Comparison of ENCODE assay signal across 19 cellular contexts in genomic region chr17:44262654-44263225, GRCh38. TPM values are rescaled to one million over a fixed set of nuclear protein-coding genes. Genes with fewer than 3 reads are reported as not detected.
DNase-seq lines count a peak whose midpoint lies in the region; ATAC-seq, FAIRE-seq and TF ChIP-seq lines count a peak whose summit lies in the region.
"Had no signal": no experiment of that assay in that cellular context is flagged by ENCODE, and none has a peak within 500 bp of the region (broad histone marks: within the 10 kb centered on the region; RNA-seq: fewer than 3 reads in every experiment).

No MANE protein-coding gene starts in this region.

- H3K9me3 Mint-ChIP-seq in chondrocyte (ENCODE audit: low read depth), result no peaks in the 10 kb centered on the region
- H3K9me3 Mint-ChIP-seq: CD4-positive, alpha-beta T cell had no signal

- H3K9me3 ChIP-seq in HepG2 (ENCODE audit: low read length) (no peaks in the 10 kb centered on the region), right lobe of liver (no peaks in the 10 kb centered on the region), osteoblast (ENCODE audit: low read depth, low read length) (no peaks in the 10 kb centered on the region)
- H3K9me3 ChIP-seq: BE2C, Caco-2, HAP-1 had no signal

- H2AFZ ChIP-seq in HepG2 (ENCODE audit: low read length) (no peak overlapping the region), osteoblast (ENCODE audit: low read length) (no peak overlapping the region)

- H3K9ac ChIP-seq in HepG2 (ENCODE audit: insufficient read depth, low read depth, low read length), result no peak overlapping the region

- peaks cover 17 to 72% of the 10 kb centered on the region in 2 experiments for H3K27me3 ChIP-seq in HepG2 (ENCODE audit: control insufficient read depth in 1 of 2, insufficient read depth in 2 of 2, low read length in 2 of 2)
- no peaks in the 10 kb centered on the region for H3K27me3 ChIP-seq in right lobe of liver
- no peaks in the 10 kb centered on the region for H3K27me3 ChIP-seq in osteoblast (ENCODE audit: insufficient read depth, low read length)
- H3K27me3 ChIP-seq: BE2C had no signal

- no peak for FAIRE-seq in HepG2 (lab: Jason Lieb, UNC)
- FAIRE-seq: D721Med, G401.6, GM12891, GM19239 had no signal

- H3K27ac Mint-ChIP-seq in chondrocyte (ENCODE audit: unreplicated experiment), result peak overlapping the region; percentile 27
- H3K27ac Mint-ChIP-seq: CD4-positive, alpha-beta T cell had no signal

- no peak overlapping the region for H3K27ac ChIP-seq in HepG2 (ENCODE audit: extremely low read length, insufficient read depth, low read length)
- H3K27ac ChIP-seq in right lobe of liver, result no peak overlapping the region
- H3K27ac ChIP-seq in osteoblast (ENCODE audit: low read depth, low read length), result no peak overlapping the region
- H3K27ac ChIP-seq: C4-2B had no signal

- TF ChIP-seq CTCF in HepG2 (CRISPR knock-in tag; IDR thresholded peaks at IDR 0.05) (no peak), right lobe of liver (IDR thresholded peaks at IDR 0.05) (no peak), chondrocyte (IDR thresholded peaks at IDR 0.05) (no peak), osteoblast (IDR thresholded peaks at IDR 0.05; ENCODE audit: extremely low read depth, low read depth, low read length) (no peak)

- BruUV-seq in HepG2 (replicated peaks; lab: Mats Ljungman, UMichigan), result no TSS peak

- H3K4me3 ChIP-seq in HepG2 (replicated peaks in 1 of 3; ENCODE audit: insufficient read depth in 1 of 3, low read depth in 2 of 3, low read length in 3 of 3) (no peak overlapping the region), right lobe of liver (no peak overlapping the region), osteoblast (ENCODE audit: insufficient read depth, low read length) (no peak overlapping the region)
- H3K4me3 ChIP-seq: HAP-1 had no signal

- peaks cover 10% of the 10 kb centered on the region for H3K27me3 Mint-ChIP-seq in chondrocyte (ENCODE audit: low read depth)
- H3K27me3 Mint-ChIP-seq: CD4-positive, alpha-beta T cell had no signal

- WGBS in HepG2 (ENCODE audit: low lambda C conversion rate), result under 1% methylated on average over 10 of the region's 11 CpGs
- WGBS in right lobe of liver (ENCODE audit: insufficient coverage, low coverage, low lambda C conversion rate, missing lambda C conversion rate), result 50% methylated on average over 2 of the region's 11 CpGs

- H3K4me2 ChIP-seq in HepG2 (ENCODE audit: low read depth, low read length), result no peak overlapping the region
- H3K4me2 ChIP-seq in osteoblast (ENCODE audit: insufficient read depth, low read length), result no peak overlapping the region

- no peak overlapping the region for H3K4me3 Mint-ChIP-seq in chondrocyte (ENCODE audit: unreplicated experiment)
- H3K4me3 Mint-ChIP-seq: CD4-positive, alpha-beta T cell had no signal

- in situ Hi-C loops in HepG2 (cut with HindIII; ENCODE audit: extremely low pct_ligation_motif_present, low pct_unique_long_range_greater_than_20kb), result no loop called here

- H3K36me3 Mint-ChIP-seq in chondrocyte (ENCODE audit: low read depth), result no peaks in the 10 kb centered on the region

- no peak for TF ChIP-seq RAD21 in HepG2 (CRISPR knock-in tag; IDR thresholded peaks at IDR 0.05)

- H3K4me1 ChIP-seq in HepG2 (ENCODE audit: insufficient read depth, low read length) (no peaks in the 10 kb centered on the region), right lobe of liver (no peaks in the 10 kb centered on the region), osteoblast (ENCODE audit: insufficient read depth, low read length) (no peaks in the 10 kb centered on the region)
- H3K4me1 ChIP-seq: BE2C, Caco-2, HAP-1 had no signal

- no peaks in the 10 kb centered on the region for H3K36me3 ChIP-seq in HepG2 (replicated peaks in 1 of 2; ENCODE audit: control insufficient read depth in 1 of 2, insufficient read depth in 2 of 2, low read length in 2 of 2)
- H3K36me3 ChIP-seq in right lobe of liver, result no peaks in the 10 kb centered on the region
- no peaks in the 10 kb centered on the region for H3K36me3 ChIP-seq in osteoblast (ENCODE audit: insufficient read depth, low read length)
- H3K36me3 ChIP-seq: BE2C, HAP-1 had no signal

- no peaks in the 10 kb centered on the region for H3K79me2 ChIP-seq in HepG2 (ENCODE audit: insufficient read depth, low read length)
- H3K79me2 ChIP-seq in osteoblast (ENCODE audit: insufficient read depth, low read length), result no peaks in the 10 kb centered on the region

- no peak for TF ChIP-seq EP300 in HepG2 (IDR thresholded peaks at IDR 0.05; ENCODE audit: low read depth in 2 of 2, low read length in 2 of 2)
- TF ChIP-seq EP300 in HepG2 (CRISPR knock-in tag; IDR thresholded peaks at IDR 0.05; ENCODE audit: borderline replicate concordance), result no peak

- intact Hi-C loops in HepG2 (cut with micrococcal nuclease; ENCODE audit: unreplicated experiment) (no loop called here), right lobe of liver (cut with DNase I) (no loop called here)

- TF ChIP-seq POLR2A in HepG2 (IDR thresholded peaks at IDR 0.05; ENCODE audit: insufficient read depth in 1 of 2, low read depth in 2 of 2, low read length in 2 of 2) (no peak), right lobe of liver (IDR thresholded peaks at IDR 0.05) (no peak)

- H3K4me1 Mint-ChIP-seq in chondrocyte (ENCODE audit: low read depth), result no peaks in the 10 kb centered on the region

- CTCF ChIA-PET in HepG2 (lab: Yijun Ruan, JAX; ENCODE audit: low intra/inter-chr PET ratio, low total read pairs), result no interaction called here

- POLR2A ChIA-PET in HepG2 (lab: Yijun Ruan, JAX), result no interaction called here

- H4K20me1 ChIP-seq in HepG2 (ENCODE audit: insufficient read depth, low read length) (no peaks in the 10 kb centered on the region), osteoblast (ENCODE audit: insufficient read depth, low read length) (no peaks in the 10 kb centered on the region)

- DNase-seq in HepG2 (ENCODE audit: low spot score) (no peak), right lobe of liver (no peak), chondrocyte (ENCODE audit: low spot score) (no peak), osteoblast (ENCODE audit: insufficient read length, low spot score, missing footprints) (peak; percentile 65), anterior cingulate cortex (lab: John Stamatoyannopoulos, UW) (no peak), SIG-M5 treated with dmso at 0.1 percent for 504 hours (lab: John Stamatoyannopoulos, UW; ENCODE audit: unreplicated experiment) (no peak)
- DNase-seq: BE2C; Caco-2; CD4-positive, alpha-beta T cell; KBM-7 had no signal

- ATAC-seq in HepG2, result no peak
- no peak for ATAC-seq in right lobe of liver

RNA-seq across cellular contexts. Expression of gene SLC4A1, which starts 5.2 kb away (rescaled TPM):
- not detected in 2 replicates for total RNA-seq in HepG2 (2016; rRNA removed; fragmentation: Illumina TruSeq; extraction: Trizol)
- not detected in 2 replicates for total RNA-seq in HepG2 (2016; cell fraction: cytosol; rRNA removed; fragmentation: Illumina TruSeq; extraction: Trizol; ENCODE audit: low read depth)
- total RNA-seq in HepG2 (2016; cell fraction: insoluble cytoplasmic fraction; rRNA removed; fragmentation: Illumina TruSeq; extraction: Trizol), result not detected in 2 replicates
- not detected in 2 replicates for total RNA-seq in HepG2 (2016; cell fraction: membrane; rRNA removed; fragmentation: Illumina TruSeq; extraction: Trizol)
- not detected in 2 replicates for total RNA-seq in HepG2 (2016; cell fraction: nucleus; rRNA removed; fragmentation: Illumina TruSeq; extraction: Trizol)
- polyA plus RNA-seq in HepG2 (2011; rRNA removed), result 0.01 TPM in 1 of 2 replicates, not detected in the other
- not detected in 2 replicates for polyA plus RNA-seq in HepG2 (2011; cell fraction: cytosol; rRNA removed)
- polyA plus RNA-seq in HepG2 (2011; cell fraction: nucleus; rRNA removed), result 0.03 TPM in 1 of 2 replicates, not detected in the other
- polyA plus RNA-seq in HepG2 (2012), result not detected in 2 replicates
- polyA plus RNA-seq in HepG2 (2016; cell fraction: cytosol; fragmentation: Illumina TruSeq; extraction: Trizol; ENCODE audit: low read depth), result not detected in 2 replicates
- polyA plus RNA-seq in HepG2 (2016; cell fraction: insoluble cytoplasmic fraction; fragmentation: Illumina TruSeq; extraction: Trizol; ENCODE audit: low read depth), result not detected in 2 replicates
- not detected in 2 replicates for polyA plus RNA-seq in HepG2 (2016; cell fraction: membrane; fragmentation: Illumina TruSeq; extraction: Trizol; ENCODE audit: low read depth)
- not detected in 2 replicates for polyA plus RNA-seq in HepG2 (2016; cell fraction: nucleus; fragmentation: Illumina TruSeq; extraction: Trizol; ENCODE audit: insufficient read depth, low read depth)
- polyA minus RNA-seq in HepG2 (2011; rRNA and poly(A)+ RNA removed; ENCODE audit: low replicate concordance), result not detected in 2 replicates
- polyA minus RNA-seq in HepG2 (2011; cell fraction: cytosol; rRNA and poly(A)+ RNA removed), result not detected in 2 replicates
- polyA minus RNA-seq in HepG2 (2011; cell fraction: nucleus; rRNA and poly(A)+ RNA removed), result not detected in 2 replicates
- 10 to 100 TPM in 1 of 6 experiments, 1 to 10 TPM in 2, under 1 TPM in 3; 0.06 to 31.8 (median 1.2) TPM for total RNA-seq in right lobe of liver
- not detected in 3 replicates for total RNA-seq in chondrocyte
- under 0.01 TPM in 1 of 2 replicates, not detected in the other for total RNA-seq in osteoblast
- total RNA-seq: A172; Caco-2; CD4-positive, alpha-beta T cell; H4; HT-29 had no signal

RNA-seq across cellular contexts. Expression of gene UBTF, which starts 43.3 kb away (rescaled TPM):
- total RNA-seq in HepG2 (2016; rRNA removed; fragmentation: Illumina TruSeq; extraction: Trizol) (52.1 and 60.9 TPM in 2 replicates), right lobe of liver (10 to 100 TPM; 22.3 to 35.9 (median 32.0) TPM), chondrocyte (62.1 to 108 TPM (median 62.9 TPM) in 3 replicates), osteoblast (49.6 and 51.3 TPM in 2 replicates)
- 13.2 and 14.5 TPM in 2 replicates for total RNA-seq in HepG2 (2016; cell fraction: cytosol; rRNA removed; fragmentation: Illumina TruSeq; extraction: Trizol; ENCODE audit: low read depth)
- total RNA-seq in HepG2 (2016; cell fraction: insoluble cytoplasmic fraction; rRNA removed; fragmentation: Illumina TruSeq; extraction: Trizol), result 46.2 and 61.5 TPM in 2 replicates
- 33.7 and 33.9 TPM in 2 replicates for total RNA-seq in HepG2 (2016; cell fraction: membrane; rRNA removed; fragmentation: Illumina TruSeq; extraction: Trizol)
- total RNA-seq in HepG2 (2016; cell fraction: nucleus; rRNA removed; fragmentation: Illumina TruSeq; extraction: Trizol), result 43.5 and 47.5 TPM in 2 replicates
- 15.2 and 16.1 TPM in 2 replicates for polyA plus RNA-seq in HepG2 (2011; rRNA removed)
- 9.1 and 10.0 TPM in 2 replicates for polyA plus RNA-seq in HepG2 (2011; cell fraction: cytosol; rRNA removed)
- polyA plus RNA-seq in HepG2 (2011; cell fraction: nucleus; rRNA removed), result 35.4 and 41.3 TPM in 2 replicates
- 27.8 and 33.4 TPM in 2 replicates for polyA plus RNA-seq in HepG2 (2012)
- 8.6 and 8.7 TPM in 2 replicates for polyA plus RNA-seq in HepG2 (2016; cell fraction: cytosol; fragmentation: Illumina TruSeq; extraction: Trizol; ENCODE audit: low read depth)
- polyA plus RNA-seq in HepG2 (2016; cell fraction: insoluble cytoplasmic fraction; fragmentation: Illumina TruSeq; extraction: Trizol; ENCODE audit: low read depth), result 57.4 and 68.3 TPM in 2 replicates
- polyA plus RNA-seq in HepG2 (2016; cell fraction: membrane; fragmentation: Illumina TruSeq; extraction: Trizol; ENCODE audit: low read depth), result 21.7 and 23.2 TPM in 2 replicates
- polyA plus RNA-seq in HepG2 (2016; cell fraction: nucleus; fragmentation: Illumina TruSeq; extraction: Trizol; ENCODE audit: insufficient read depth, low read depth), result 93.7 and 94.2 TPM in 2 replicates
- polyA minus RNA-seq in HepG2 (2011; rRNA and poly(A)+ RNA removed; ENCODE audit: low replicate concordance), result 11.5 and 30.7 TPM in 2 replicates
- 8.2 and 9.9 TPM in 2 replicates for polyA minus RNA-seq in HepG2 (2011; cell fraction: cytosol; rRNA and poly(A)+ RNA removed)
- 29.7 and 33.2 TPM in 2 replicates for polyA minus RNA-seq in HepG2 (2011; cell fraction: nucleus; rRNA and poly(A)+ RNA removed)

RNA-seq across cellular contexts. Expression of gene RUNDC3A, which starts 45.7 kb away (rescaled TPM):
- total RNA-seq in HepG2 (2016; rRNA removed; fragmentation: Illumina TruSeq; extraction: Trizol), result not detected in 2 replicates
- total RNA-seq in HepG2 (2016; cell fraction: cytosol; rRNA removed; fragmentation: Illumina TruSeq; extraction: Trizol; ENCODE audit: low read depth), result not detected in 2 replicates
- total RNA-seq in HepG2 (2016; cell fraction: insoluble cytoplasmic fraction; rRNA removed; fragmentation: Illumina TruSeq; extraction: Trizol), result 0.04 TPM in 1 of 2 replicates, not detected in the other
- 0.31 TPM in 1 of 2 replicates, not detected in the other for total RNA-seq in HepG2 (2016; cell fraction: membrane; rRNA removed; fragmentation: Illumina TruSeq; extraction: Trizol)
- not detected in 2 replicates for total RNA-seq in HepG2 (2016; cell fraction: nucleus; rRNA removed; fragmentation: Illumina TruSeq; extraction: Trizol)
- polyA plus RNA-seq in HepG2 (2011; rRNA removed), result 0.25 and 0.33 TPM in 2 replicates
- polyA plus RNA-seq in HepG2 (2011; cell fraction: cytosol; rRNA removed), result 0.32 and 0.42 TPM in 2 replicates
- polyA plus RNA-seq in HepG2 (2011; cell fraction: nucleus; rRNA removed), result 0.97 and 1.1 TPM in 2 replicates
- 0.11 and 0.43 TPM in 2 replicates for polyA plus RNA-seq in HepG2 (2012)
- 0.18 TPM in 2 replicates for polyA plus RNA-seq in HepG2 (2016; cell fraction: cytosol; fragmentation: Illumina TruSeq; extraction: Trizol; ENCODE audit: low read depth)
- polyA plus RNA-seq in HepG2 (2016; cell fraction: insoluble cytoplasmic fraction; fragmentation: Illumina TruSeq; extraction: Trizol; ENCODE audit: low read depth), result 0.21 and 0.33 TPM in 2 replicates
- polyA plus RNA-seq in HepG2 (2016; cell fraction: membrane; fragmentation: Illumina TruSeq; extraction: Trizol; ENCODE audit: low read depth), result 0.07 TPM in 1 of 2 replicates, not detected in the other
- polyA plus RNA-seq in HepG2 (2016; cell fraction: nucleus; fragmentation: Illumina TruSeq; extraction: Trizol; ENCODE audit: insufficient read depth, low read depth), result 0.33 TPM in 1 of 2 replicates, not detected in the other
- polyA minus RNA-seq in HepG2 (2011; rRNA and poly(A)+ RNA removed; ENCODE audit: low replicate concordance), result 0.48 TPM in 1 of 2 replicates, not detected in the other
- not detected in 2 replicates for polyA minus RNA-seq in HepG2 (2011; cell fraction: cytosol; rRNA and poly(A)+ RNA removed)
- 0.50 TPM in 1 of 2 replicates, not detected in the other for polyA minus RNA-seq in HepG2 (2011; cell fraction: nucleus; rRNA and poly(A)+ RNA removed)
- total RNA-seq in right lobe of liver, result under 1 TPM in 2 of 6 experiments, not detected in 4; 0.12 to 0.75 TPM
- total RNA-seq in chondrocyte, result 0.40 to 0.77 TPM (median 0.77 TPM) in 3 replicates
- total RNA-seq in osteoblast, result under 0.01 TPM in 1 of 2 replicates, not detected in the other
- total RNA-seq: A172; CD4-positive, alpha-beta T cell; H4 had no signal
